ENCODE assay signal across 11 cellular contexts in the genomic region with DNA sequence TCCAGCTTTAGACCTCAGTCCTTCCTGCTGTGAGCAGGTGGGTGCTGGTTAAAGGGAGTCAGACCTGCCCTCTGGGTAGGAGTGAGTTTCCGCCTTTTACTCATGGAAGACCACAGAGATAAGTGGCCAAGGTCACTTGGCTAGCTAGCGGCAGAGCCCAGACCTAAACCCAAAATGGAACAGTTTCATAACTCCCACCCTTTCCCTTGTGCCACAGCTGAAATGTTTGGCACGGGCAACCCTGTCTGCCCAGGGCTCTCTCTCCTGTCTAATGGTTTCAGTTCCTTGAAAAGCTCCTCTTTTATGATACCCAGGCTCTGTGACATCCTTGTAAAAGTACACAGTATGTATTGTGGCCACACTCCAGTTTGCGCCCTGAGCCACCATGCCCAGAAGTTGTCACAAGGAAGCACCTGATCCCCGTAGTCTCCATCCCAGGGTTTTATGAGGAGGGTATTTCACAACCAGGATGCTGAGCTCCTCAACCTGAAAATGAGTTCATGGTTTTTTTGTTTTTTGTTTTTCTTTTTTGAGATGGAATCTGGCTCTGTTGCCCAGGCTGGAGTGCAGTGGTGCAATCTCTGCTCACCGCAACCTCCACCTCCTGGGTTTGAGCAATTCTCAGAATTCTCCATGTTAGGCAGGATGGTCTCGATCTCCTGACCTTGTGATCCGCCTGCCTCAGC. TPM values are rescaled to one million over a fixed set of nuclear protein-coding genes. Genes with fewer than 3 reads are reported as not detected.
DNase-seq lines count a peak whose midpoint lies in the region; ATAC-seq and TF ChIP-seq lines count a peak whose summit lies in the region.
"Had no signal": no experiment of that assay in that cellular context is flagged by ENCODE, and none has a peak within 500 bp of the region (broad histone marks: within the 10 kb centered on the region; RNA-seq: fewer than 3 reads in every experiment).

No MANE protein-coding gene starts in this region.

- H3K27ac Mint-ChIP-seq in activated naive CD4-positive, alpha-beta T cell treated with anti-CD3 and anti-CD28 coated beads, Interleukin-2, amount 50 U/mL, for 72 hours = no peak overlapping the region
- H3K27ac Mint-ChIP-seq in activated naive CD4-positive, alpha-beta T cell treated with anti-CD3 and anti-CD28 coated beads, Interleukin-2, amount 10 ng/mL, durations not matched to agents 7 days and 5 days = no peak overlapping the region
- peak overlapping the region; percentile 77 for H3K27ac Mint-ChIP-seq in stimulated activated naive B cell treated with anti-CD40 and anti-IgM and Interleukin-4, amounts not matched to agents 10 μg/mL and 1 μg/mL and 100 μg/mL, for 72 hours

- peak; percentile 43 to 82 for ATAC-seq in activated naive CD4-positive, alpha-beta T cell treated with anti-CD3 and anti-CD28 coated beads, Interleukin-2, amount 50 U/mL, for 72 hours
- peak; percentile 87 to 91 for ATAC-seq in stimulated activated naive B cell treated with anti-CD40 and anti-IgM and Interleukin-4, amounts not matched to agents 10 μg/mL and 1 μg/mL and 100 μg/mL, for 72 hours (replicated peaks)
- ATAC-seq: PC-3 had no signal

- no peaks in the 10 kb centered on the region for H3K9me3 Mint-ChIP-seq in activated naive CD4-positive, alpha-beta T cell treated with anti-CD3 and anti-CD28 coated beads, Interleukin-2, amount 50 U/mL, for 72 hours
- no peaks in the 10 kb centered on the region for H3K9me3 Mint-ChIP-seq in activated naive CD4-positive, alpha-beta T cell treated with anti-CD3 and anti-CD28 coated beads, Interleukin-2, amount 10 ng/mL, durations not matched to agents 7 days and 5 days
- H3K9me3 Mint-ChIP-seq in stimulated activated naive B cell treated with anti-CD40 and anti-IgM and Interleukin-4, amounts not matched to agents 10 μg/mL and 1 μg/mL and 100 μg/mL, for 72 hours = no peaks in the 10 kb centered on the region

- DNase-seq in activated naive CD4-positive, alpha-beta T cell treated with anti-CD3 and anti-CD28 coated beads, Interleukin-2, amount 50 U/mL, for 72 hours (ENCODE audit: low spot score in 2 of 2) = no peak
- DNase-seq in activated naive CD4-positive, alpha-beta T cell treated with anti-CD3 and anti-CD28 coated beads, Interleukin-2, amount 10 ng/mL, durations not matched to agents 7 days and 5 days = no peak
- DNase-seq in NOMO-1 treated with dmso at 0.1 percent for 144 hours (lab: John Stamatoyannopoulos, UW; ENCODE audit: unreplicated experiment) (peak; percentile 67), fibroblast of villous mesenchyme (ENCODE audit: low read depth) (peak; percentile 49), pons (ENCODE audit: low spot score) (no peak), NCI-H2107 treated with DMSO at 0.1 percent for 48 hours (lab: John Stamatoyannopoulos, UW; ENCODE audit: unreplicated experiment) (no peak)
- peak; percentile 50 for DNase-seq in stimulated activated naive B cell treated with anti-CD40 and anti-IgM and Interleukin-4, amounts not matched to agents 10 μg/mL and 1 μg/mL and 100 μg/mL, for 72 hours
- no peak for DNase-seq in activated CD4-positive, CD25-positive, alpha-beta regulatory T cell (lab: John Stamatoyannopoulos, UW)
- DNase-seq: NCI-H2171 treated with DMSO at 0.1 percent for 48 hours, PC-3 had no signal

- TF ChIP-seq CTCF in fibroblast of villous mesenchyme (IDR thresholded peaks at IDR 0.05; ENCODE audit: insufficient read depth, low read depth, low read length) = no peak

- CTCF ChIA-PET in activated naive CD4-positive, alpha-beta T cell treated with anti-CD3 and anti-CD28 coated beads, Interleukin-2, amount 10 ng/mL, durations not matched to agents 7 days and 5 days (lab: Charles Lee) = interaction anchor here (1.2 to 1.7 kb wide), 3 partner anchors 9 to 261 kb away, joined by 4 to 5 read pairs (median 5); no protein-coding TSS in a partner anchor

- no peak overlapping the region for H3K4me3 ChIP-seq in fibroblast of villous mesenchyme (ENCODE audit: low read depth, low read length)

- H3K27me3 Mint-ChIP-seq in activated naive CD4-positive, alpha-beta T cell treated with anti-CD3 and anti-CD28 coated beads, Interleukin-2, amount 10 ng/mL, durations not matched to agents 7 days and 5 days = peaks cover 27% of the 10 kb centered on the region
- peaks cover 24 to 29% of the 10 kb centered on the region in 2 donors for H3K27me3 Mint-ChIP-seq in stimulated activated naive B cell treated with anti-CD40 and anti-IgM and Interleukin-4, amounts not matched to agents 10 μg/mL and 1 μg/mL and 100 μg/mL, for 72 hours

- H3K36me3 Mint-ChIP-seq in activated naive CD4-positive, alpha-beta T cell treated with anti-CD3 and anti-CD28 coated beads, Interleukin-2, amount 50 U/mL, for 72 hours = no peaks in the 10 kb centered on the region
- H3K36me3 Mint-ChIP-seq in activated naive CD4-positive, alpha-beta T cell treated with anti-CD3 and anti-CD28 coated beads, Interleukin-2, amount 10 ng/mL, durations not matched to agents 7 days and 5 days = no peaks in the 10 kb centered on the region
- no peaks in the 10 kb centered on the region for H3K36me3 Mint-ChIP-seq in stimulated activated naive B cell treated with anti-CD40 and anti-IgM and Interleukin-4, amounts not matched to agents 10 μg/mL and 1 μg/mL and 100 μg/mL, for 72 hours

- H3K4me3 Mint-ChIP-seq in activated naive CD4-positive, alpha-beta T cell treated with anti-CD3 and anti-CD28 coated beads, Interleukin-2, amount 10 ng/mL, durations not matched to agents 7 days and 5 days = no peak overlapping the region
- peak overlapping the region; percentile 9 to 58 for H3K4me3 Mint-ChIP-seq in stimulated activated naive B cell treated with anti-CD40 and anti-IgM and Interleukin-4, amounts not matched to agents 10 μg/mL and 1 μg/mL and 100 μg/mL, for 72 hours

- H3K4me1 Mint-ChIP-seq in activated naive CD4-positive, alpha-beta T cell treated with anti-CD3 and anti-CD28 coated beads, Interleukin-2, amount 10 ng/mL, durations not matched to agents 7 days and 5 days = peaks cover 21% of the 10 kb centered on the region
- peaks cover 19 to 20% of the 10 kb centered on the region in 2 donors for H3K4me1 Mint-ChIP-seq in stimulated activated naive B cell treated with anti-CD40 and anti-IgM and Interleukin-4, amounts not matched to agents 10 μg/mL and 1 μg/mL and 100 μg/mL, for 72 hours

RNA-seq across cellular contexts. Expression of a gene that starts 5.1 kb away (rescaled TPM):
- under 1 TPM in 1 of 2 donors, not detected in 1; 0.47 TPM for total RNA-seq in activated naive CD4-positive, alpha-beta T cell treated with anti-CD3 and anti-CD28 coated beads, Interleukin-2, amount 50 U/mL, for 72 hours
- not detected in 2 replicates for total RNA-seq in fibroblast of villous mesenchyme
- total RNA-seq: dermis microvascular lymphatic vessel endothelial cell had no signal

RNA-seq across cellular contexts. Expression of a gene that starts 36.2 kb away (rescaled TPM):
- total RNA-seq in activated naive CD4-positive, alpha-beta T cell treated with anti-CD3 and anti-CD28 coated beads, Interleukin-2, amount 50 U/mL, for 72 hours = 10 to 100 TPM; 23.5 to 33.2 TPM
- total RNA-seq in fibroblast of villous mesenchyme = 33.8 and 39.3 TPM in 2 replicates

Comparison
In these comparisons a context has a peak if more than half of its experiments do, and no peak if none do; other contexts are left out.
1. DNase-seq: peak in NOMO-1 treated with dmso at 0.1 percent for 144 hours (single experiment), fibroblast of villous mesenchyme (single experiment) and stimulated activated naive B cell treated with anti-CD40 and anti-IgM and Interleukin-4, amounts not matched to agents 10 μg/mL and 1 μg/mL and 100 μg/mL, for 72 hours (single experiment); none in activated naive CD4-positive, alpha-beta T cell treated with anti-CD3 and anti-CD28 coated beads, Interleukin-2, amount 50 U/mL, for 72 hours (0 of 2), activated naive CD4-positive, alpha-beta T cell treated with anti-CD3 and anti-CD28 coated beads, Interleukin-2, amount 10 ng/mL, durations not matched to agents 7 days and 5 days (single experiment), pons (single experiment), activated CD4-positive, CD25-positive, alpha-beta regulatory T cell (0 of 4) and NCI-H2107 treated with DMSO at 0.1 percent for 48 hours (single experiment).